Comparison of ENCODE assay signal across 9 cellular contexts in genomic region chr5:140548300-140548688, GRCh38. TPM values are rescaled to one million over a fixed set of nuclear protein-coding genes. Genes with fewer than 3 reads are reported as not detected.
DNase-seq lines count a peak whose midpoint lies in the region; ATAC-seq and FAIRE-seq lines count a peak whose summit lies in the region.
"Had no signal": no experiment of that assay in that cellular context is flagged by ENCODE, and none has a peak within 500 bp of the region (broad histone marks: within the 10 kb centered on the region; RNA-seq: fewer than 3 reads in every experiment).

No MANE protein-coding gene starts in this region.

- H3K36me3 Mint-ChIP-seq in activated T-helper 1 cell treated with anti-CD3 and anti-CD28 coated beads, Interleukin-12 subunit alpha, Interleukin-12 subunit beta, Interleukin-2, Interleukin-4 antibody, amounts not matched to agents 30 ng/mL and 10 ng/mL and 1 ng/mL, durations not matched to agents 14 hours and 24 hours and 36 hours (ENCODE audit: low read depth) = peaks cover 39% of the 10 kb centered on the region
- H3K36me3 Mint-ChIP-seq in stimulated activated effector memory CD8-positive, alpha-beta T cell treated with anti-CD3 and anti-CD28 coated beads, Interleukin-12 subunit alpha, Interleukin-12 subunit beta, amount 100 ng/mL, for 72 hours = peaks cover 89% of the 10 kb centered on the region

- ATAC-seq in GM21717 (IDR thresholded peaks at IDR 0.05; ENCODE audit: unreplicated experiment) (peak; percentile 11), HG02678 (IDR thresholded peaks at IDR 0.05; ENCODE audit: unreplicated experiment) (no peak)
- no peak for ATAC-seq in stimulated activated effector memory CD8-positive, alpha-beta T cell treated with anti-CD3 and anti-CD28 coated beads, Interleukin-12 subunit alpha, Interleukin-12 subunit beta, amount 100 ng/mL, for 72 hours

- H3K4me3 Mint-ChIP-seq in activated T-helper 1 cell treated with anti-CD3 and anti-CD28 coated beads, Interleukin-12 subunit alpha, Interleukin-12 subunit beta, Interleukin-2, Interleukin-4 antibody, amounts not matched to agents 30 ng/mL and 10 ng/mL and 1 ng/mL, durations not matched to agents 14 hours and 24 hours and 36 hours = peak overlapping the region; percentile 80
- peak overlapping the region; percentile 67 for H3K4me3 Mint-ChIP-seq in stimulated activated effector memory CD8-positive, alpha-beta T cell treated with anti-CD3 and anti-CD28 coated beads, Interleukin-12 subunit alpha, Interleukin-12 subunit beta, amount 100 ng/mL, for 72 hours

- FAIRE-seq in RCC 7860 (lab: Jason Lieb, UNC) = no peak

- H3K4me3 ChIP-seq in iPS-11a (ENCODE audit: low read depth, low read length) = peak overlapping the region; percentile 25

- H3K9me3 Mint-ChIP-seq in activated T-helper 1 cell treated with anti-CD3 and anti-CD28 coated beads, Interleukin-12 subunit alpha, Interleukin-12 subunit beta, Interleukin-2, Interleukin-4 antibody, amounts not matched to agents 30 ng/mL and 10 ng/mL and 1 ng/mL, durations not matched to agents 14 hours and 24 hours and 36 hours = no peaks in the 10 kb centered on the region
- no peaks in the 10 kb centered on the region for H3K9me3 Mint-ChIP-seq in stimulated activated effector memory CD8-positive, alpha-beta T cell treated with anti-CD3 and anti-CD28 coated beads, Interleukin-12 subunit alpha, Interleukin-12 subunit beta, amount 100 ng/mL, for 72 hours

- H3K4me1 Mint-ChIP-seq in activated T-helper 1 cell treated with anti-CD3 and anti-CD28 coated beads, Interleukin-12 subunit alpha, Interleukin-12 subunit beta, Interleukin-2, Interleukin-4 antibody, amounts not matched to agents 30 ng/mL and 10 ng/mL and 1 ng/mL, durations not matched to agents 14 hours and 24 hours and 36 hours (ENCODE audit: low read depth) = peaks cover 54% of the 10 kb centered on the region
- peaks cover 59% of the 10 kb centered on the region for H3K4me1 Mint-ChIP-seq in stimulated activated effector memory CD8-positive, alpha-beta T cell treated with anti-CD3 and anti-CD28 coated beads, Interleukin-12 subunit alpha, Interleukin-12 subunit beta, amount 100 ng/mL, for 72 hours

- H3K27ac Mint-ChIP-seq in activated T-helper 1 cell treated with anti-CD3 and anti-CD28 coated beads, Interleukin-12 subunit alpha, Interleukin-12 subunit beta, Interleukin-2, Interleukin-4 antibody, amounts not matched to agents 30 ng/mL and 10 ng/mL and 1 ng/mL, durations not matched to agents 14 hours and 24 hours and 36 hours = peak overlapping the region; percentile 82
- H3K27ac Mint-ChIP-seq in stimulated activated effector memory CD8-positive, alpha-beta T cell treated with anti-CD3 and anti-CD28 coated beads, Interleukin-12 subunit alpha, Interleukin-12 subunit beta, amount 100 ng/mL, for 72 hours = peak overlapping the region; percentile 90

- DNase-seq in activated T-helper 1 cell treated with anti-CD3 and anti-CD28 coated beads, Interleukin-12 subunit alpha, Interleukin-12 subunit beta, Interleukin-2, Interleukin-4 antibody, amounts not matched to agents 30 ng/mL and 10 ng/mL and 1 ng/mL, durations not matched to agents 14 hours and 24 hours and 36 hours (ENCODE audit: low spot score) = no peak
- no peak for DNase-seq in stimulated activated effector memory CD8-positive, alpha-beta T cell treated with anti-CD3 and anti-CD28 coated beads, Interleukin-12 subunit alpha, Interleukin-12 subunit beta, amount 100 ng/mL, for 72 hours (ENCODE audit: low spot score in 2 of 2)
- no peak for DNase-seq in stimulated activated CD4-positive, alpha-beta T cell treated with anti-CD3 and anti-CD28 coated beads, Interleukin-12 subunit alpha, Interleukin-12 subunit beta, amount 100 ng/mL, for 4 hours
- DNase-seq in NCI-H524 treated with DMSO at 0.1 percent for 48 hours (lab: John Stamatoyannopoulos, UW) (no peak), RCC 7860 (ENCODE audit: low spot score) (no peak)

- intact Hi-C loops in activated T-helper 1 cell treated with anti-CD3 and anti-CD28 coated beads, Interleukin-12 subunit alpha, Interleukin-12 subunit beta, Interleukin-2, Interleukin-4 antibody, amounts not matched to agents 30 ng/mL and 10 ng/mL and 1 ng/mL, durations not matched to agents 14 hours and 24 hours and 36 hours (cut with micrococcal nuclease) = loop anchor here (5.0 kb wide), 1 partner anchor 1809 kb away; no protein-coding TSS in a partner anchor

- H3K27me3 Mint-ChIP-seq in activated T-helper 1 cell treated with anti-CD3 and anti-CD28 coated beads, Interleukin-12 subunit alpha, Interleukin-12 subunit beta, Interleukin-2, Interleukin-4 antibody, amounts not matched to agents 30 ng/mL and 10 ng/mL and 1 ng/mL, durations not matched to agents 14 hours and 24 hours and 36 hours (ENCODE audit: insufficient read depth) = no peaks in the 10 kb centered on the region

RNA-seq across cellular contexts. Expression of gene EIF4EBP3, which starts 0.8 kb away (rescaled TPM):
- total RNA-seq in activated T-helper 1 cell treated with anti-CD3 and anti-CD28 coated beads, Interleukin-12 subunit alpha, Interleukin-12 subunit beta, Interleukin-2, Interleukin-4 antibody, amounts not matched to agents 30 ng/mL and 10 ng/mL and 1 ng/mL, durations not matched to agents 14 hours and 24 hours and 36 hours = 12.7 and 16.1 TPM in 2 replicates
- total RNA-seq: HT1080 had no signal

RNA-seq across cellular contexts. Expression of gene SRA1, which starts 9.0 kb away (rescaled TPM):
- 55.6 and 59.2 TPM in 2 replicates for total RNA-seq in activated T-helper 1 cell treated with anti-CD3 and anti-CD28 coated beads, Interleukin-12 subunit alpha, Interleukin-12 subunit beta, Interleukin-2, Interleukin-4 antibody, amounts not matched to agents 30 ng/mL and 10 ng/mL and 1 ng/mL, durations not matched to agents 14 hours and 24 hours and 36 hours

RNA-seq across cellular contexts. Expression of gene APBB3, which starts 16.1 kb away (rescaled TPM):
- 17.2 and 21.2 TPM in 2 replicates for total RNA-seq in activated T-helper 1 cell treated with anti-CD3 and anti-CD28 coated beads, Interleukin-12 subunit alpha, Interleukin-12 subunit beta, Interleukin-2, Interleukin-4 antibody, amounts not matched to agents 30 ng/mL and 10 ng/mL and 1 ng/mL, durations not matched to agents 14 hours and 24 hours and 36 hours

RNA-seq across cellular contexts. Expression of gene SLC35A4, which starts 16.3 kb away (rescaled TPM):
- 94.3 and 107 TPM in 2 replicates for total RNA-seq in activated T-helper 1 cell treated with anti-CD3 and anti-CD28 coated beads, Interleukin-12 subunit alpha, Interleukin-12 subunit beta, Interleukin-2, Interleukin-4 antibody, amounts not matched to agents 30 ng/mL and 10 ng/mL and 1 ng/mL, durations not matched to agents 14 hours and 24 hours and 36 hours
